8 cellular contexts compared by ENCODE assay signal in the genomic region with DNA sequence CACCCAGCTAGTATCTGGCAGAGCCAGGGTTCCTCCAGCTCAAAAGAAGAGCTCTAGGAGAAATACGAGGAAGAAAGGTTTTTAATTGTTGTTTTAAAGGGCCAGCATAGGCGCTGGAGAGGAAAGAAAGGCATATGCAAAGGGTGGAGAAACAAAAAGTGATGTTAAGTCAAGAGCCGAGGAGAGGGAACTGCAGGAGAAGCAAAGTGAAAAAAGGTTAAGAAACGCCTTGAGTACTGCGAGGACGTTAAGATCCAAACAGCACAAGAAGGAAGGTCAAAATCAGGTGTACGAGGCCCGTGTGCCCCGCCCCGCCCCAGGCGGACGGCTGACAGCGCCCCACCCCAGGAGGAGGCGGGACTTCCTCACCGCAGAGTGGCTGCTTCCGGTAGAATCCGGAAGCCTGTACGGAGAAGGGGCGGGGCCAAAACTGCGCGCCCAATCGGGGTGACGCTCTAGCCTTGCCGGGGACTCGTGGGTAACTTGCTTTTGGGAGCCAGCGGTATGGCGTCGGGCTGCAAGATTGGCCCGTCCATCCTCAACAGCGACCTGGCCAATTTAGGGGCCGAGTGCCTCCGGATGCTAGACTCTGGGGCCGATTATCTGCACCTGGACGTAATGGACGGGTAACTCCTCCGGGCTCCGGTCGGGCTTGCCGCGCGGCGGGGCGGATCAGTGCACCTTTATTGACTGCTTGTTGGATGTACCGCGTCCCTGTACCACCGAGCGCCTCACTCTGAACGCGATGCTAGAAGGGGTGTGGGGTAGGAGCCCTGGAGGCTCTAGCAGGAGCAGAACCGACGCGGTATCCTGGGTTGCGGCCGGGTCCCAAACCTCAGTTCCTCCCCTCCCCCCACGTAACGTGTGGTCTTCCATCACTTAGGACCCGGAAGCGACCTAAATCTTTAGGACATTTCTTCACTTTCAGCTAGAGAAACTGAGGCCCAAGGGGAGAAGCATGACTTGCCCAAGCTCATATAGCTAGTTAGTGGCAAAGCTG. TPM values are rescaled to one million over a fixed set of nuclear protein-coding genes. Genes with fewer than 3 reads are reported as not detected.
DNase-seq lines count a peak whose midpoint lies in the region; ATAC-seq and TF ChIP-seq lines count a peak whose summit lies in the region.

A gene (plus strand): TSS at position 481 of the 1,000 bp plus-strand sequence. CDS start 24 bp downstream, at position 505.

- H3K9ac ChIP-seq in mucosa of rectum (ENCODE audit: low read depth in 1 of 2, low read length in 2 of 2) = peak within 1 kb of the TSS; percentile 68 to 87

- no peaks in the 10 kb centered on the region for H3K27me3 Mint-ChIP-seq in activated T-cell treated with anti-CD3 and anti-CD28 coated beads, Interleukin-2, amount 50 U/mL, for 24 hours

- ATAC-seq in GM21717 (IDR thresholded peaks at IDR 0.05; ENCODE audit: unreplicated experiment) = peak; percentile 100

- peak within 1 kb of the TSS; percentile 97 for H3K4me3 Mint-ChIP-seq in activated T-cell treated with anti-CD3 and anti-CD28 coated beads, Interleukin-2, amount 50 U/mL, for 24 hours

- H3K36me3 Mint-ChIP-seq in activated T-cell treated with anti-CD3 and anti-CD28 coated beads, Interleukin-2, amount 50 U/mL, for 24 hours (ENCODE audit: low read depth) = peaks cover 49% of the 10 kb centered on the region

- H3K4me1 ChIP-seq in mucosa of rectum (ENCODE audit: control insufficient read depth in 2 of 2, insufficient read depth in 2 of 2, low read length in 2 of 2) = peaks cover 15 to 17% of the 10 kb centered on the region in 2 donors

- peak; percentile 83 for TF ChIP-seq POLR2A in erythroblast (IDR thresholded peaks at IDR 0.05; ENCODE audit: low read length)

- H3K36me3 ChIP-seq in mucosa of rectum (ENCODE audit: control insufficient read depth in 2 of 2, insufficient read depth in 2 of 2, low read length in 2 of 2) = no peaks in the 10 kb centered on the region

- in situ Hi-C loops in KBM-7 (cut with MboI; ENCODE audit: low pct_unique_long_range_greater_than_20kb, low sequenced_read_pairs) = no loop called here

- H3K27ac ChIP-seq in mucosa of rectum (ENCODE audit: low read depth in 2 of 2, low read length in 2 of 2) = peak within 1 kb of the TSS; percentile 82 to 90

- H3K4me3 ChIP-seq in mucosa of rectum (ENCODE audit: low read length in 2 of 2) = peak within 1 kb of the TSS; percentile 98 to 99

- H3K4me1 Mint-ChIP-seq in activated T-cell treated with anti-CD3 and anti-CD28 coated beads, Interleukin-2, amount 50 U/mL, for 24 hours (ENCODE audit: low read depth) = peaks cover 62% of the 10 kb centered on the region

- no peaks in the 10 kb centered on the region for H3K27me3 ChIP-seq in mucosa of rectum (ENCODE audit: control insufficient read depth in 2 of 2, insufficient read depth in 2 of 2, low read length in 2 of 2)

- H3K9me3 ChIP-seq in mucosa of rectum (ENCODE audit: control insufficient read depth in 2 of 2, low read length in 2 of 2) = no peaks in the 10 kb centered on the region

- H3K27ac Mint-ChIP-seq in activated T-cell treated with anti-CD3 and anti-CD28 coated beads, Interleukin-2, amount 50 U/mL, for 24 hours = peak within 1 kb of the TSS; percentile 94

- H3K9me3 Mint-ChIP-seq in activated T-cell treated with anti-CD3 and anti-CD28 coated beads, Interleukin-2, amount 50 U/mL, for 24 hours = no peaks in the 10 kb centered on the region

- DNase-seq in DMS153 treated with DMSO at 0.1 percent for 48 hours (lab: John Stamatoyannopoulos, UW; ENCODE audit: unreplicated experiment) = peak; percentile 93
- DNase-seq in KBM-7 = peak; percentile 97
- DNase-seq in activated T-cell treated with anti-CD3 and anti-CD28 coated beads, Interleukin-2, amount 50 U/mL, for 24 hours = peak; percentile 99
- peak; percentile 96 to 97 for DNase-seq in erythroblast (lab: John Stamatoyannopoulos, UW)
- peak; percentile 99 for DNase-seq in stimulated activated CD8-positive, alpha-beta memory T cell treated with anti-CD3 and anti-CD28 coated beads, Interleukin-4, amount 100 ng/mL, for 48 hours

TF ChIP-seq in PFSK-1, 5 proteins besides CTCF, POLR2A, EP300 and RAD21:
- peak; percentile 61; the same call in 1 of the 2 replicates for TF ChIP-seq TAF1 (IDR thresholded peaks at IDR 0.05; ENCODE audit: borderline replicate concordance, insufficient read depth, low read length)
- TF ChIP-seq SIN3A (IDR thresholded peaks at IDR 0.05; ENCODE audit: borderline replicate concordance, insufficient read depth, low read length) = no peak
- TF ChIP-seq FOXP2 (optimal IDR thresholded peaks at IDR 0.05; ENCODE audit: borderline replicate concordance, extremely low read depth, extremely low read length, insufficient read depth) = no peak
- TF ChIP-seq POLR2AphosphoS5 (IDR thresholded peaks at IDR 0.05; ENCODE audit: low read depth, low read length) = peak; percentile 80
- TF ChIP-seq, protein P1, sequence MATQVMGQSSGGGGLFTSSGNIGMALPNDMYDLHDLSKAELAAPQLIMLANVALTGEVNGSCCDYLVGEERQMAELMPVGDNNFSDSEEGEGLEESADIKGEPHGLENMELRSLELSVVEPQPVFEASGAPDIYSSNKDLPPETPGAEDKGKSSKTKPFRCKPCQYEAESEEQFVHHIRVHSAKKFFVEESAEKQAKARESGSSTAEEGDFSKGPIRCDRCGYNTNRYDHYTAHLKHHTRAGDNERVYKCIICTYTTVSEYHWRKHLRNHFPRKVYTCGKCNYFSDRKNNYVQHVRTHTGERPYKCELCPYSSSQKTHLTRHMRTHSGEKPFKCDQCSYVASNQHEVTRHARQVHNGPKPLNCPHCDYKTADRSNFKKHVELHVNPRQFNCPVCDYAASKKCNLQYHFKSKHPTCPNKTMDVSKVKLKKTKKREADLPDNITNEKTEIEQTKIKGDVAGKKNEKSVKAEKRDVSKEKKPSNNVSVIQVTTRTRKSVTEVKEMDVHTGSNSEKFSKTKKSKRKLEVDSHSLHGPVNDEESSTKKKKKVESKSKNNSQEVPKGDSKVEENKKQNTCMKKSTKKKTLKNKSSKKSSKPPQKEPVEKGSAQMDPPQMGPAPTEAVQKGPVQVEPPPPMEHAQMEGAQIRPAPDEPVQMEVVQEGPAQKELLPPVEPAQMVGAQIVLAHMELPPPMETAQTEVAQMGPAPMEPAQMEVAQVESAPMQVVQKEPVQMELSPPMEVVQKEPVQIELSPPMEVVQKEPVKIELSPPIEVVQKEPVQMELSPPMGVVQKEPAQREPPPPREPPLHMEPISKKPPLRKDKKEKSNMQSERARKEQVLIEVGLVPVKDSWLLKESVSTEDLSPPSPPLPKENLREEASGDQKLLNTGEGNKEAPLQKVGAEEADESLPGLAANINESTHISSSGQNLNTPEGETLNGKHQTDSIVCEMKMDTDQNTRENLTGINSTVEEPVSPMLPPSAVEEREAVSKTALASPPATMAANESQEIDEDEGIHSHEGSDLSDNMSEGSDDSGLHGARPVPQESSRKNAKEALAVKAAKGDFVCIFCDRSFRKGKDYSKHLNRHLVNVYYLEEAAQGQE (IDR thresholded peaks at IDR 0.05; ENCODE audit: insufficient read depth in 1 of 2, low read depth in 2 of 2, low read length in 2 of 2) = 0 out of 4 replicates have a peak, but pooled peaks of 1 of the 2 experiments have one; percentile 7

RNA-seq across cellular contexts. Expression of the gene that starts here (rescaled TPM):
- polyA plus RNA-seq in PFSK-1 (2012; ENCODE audit: insufficient read length, low read depth) = 26.1 TPM

Comparison
In these comparisons a context has a peak if more than half of its experiments do, and no peak if none do; other contexts are left out.
1. Peak in every context shown above with its lines: DNase-seq, ATAC-seq, H3K4me3 ChIP-seq and H3K27ac ChIP-seq.